In genomic region chr2:240597419-240598181, GRCh38 we compare ENCODE assay signal across 1 cellular context.
TF ChIP-seq lines count a peak whose summit lies in the region.

No MANE protein-coding gene starts in this region.

TF ChIP-seq in GM23338, 12 proteins besides CTCF, POLR2A, EP300 and RAD21:
- TF ChIP-seq STAT1 (IDR thresholded peaks at IDR 0.05; ENCODE audit: unreplicated experiment), result no peak
